In the genomic region with DNA sequence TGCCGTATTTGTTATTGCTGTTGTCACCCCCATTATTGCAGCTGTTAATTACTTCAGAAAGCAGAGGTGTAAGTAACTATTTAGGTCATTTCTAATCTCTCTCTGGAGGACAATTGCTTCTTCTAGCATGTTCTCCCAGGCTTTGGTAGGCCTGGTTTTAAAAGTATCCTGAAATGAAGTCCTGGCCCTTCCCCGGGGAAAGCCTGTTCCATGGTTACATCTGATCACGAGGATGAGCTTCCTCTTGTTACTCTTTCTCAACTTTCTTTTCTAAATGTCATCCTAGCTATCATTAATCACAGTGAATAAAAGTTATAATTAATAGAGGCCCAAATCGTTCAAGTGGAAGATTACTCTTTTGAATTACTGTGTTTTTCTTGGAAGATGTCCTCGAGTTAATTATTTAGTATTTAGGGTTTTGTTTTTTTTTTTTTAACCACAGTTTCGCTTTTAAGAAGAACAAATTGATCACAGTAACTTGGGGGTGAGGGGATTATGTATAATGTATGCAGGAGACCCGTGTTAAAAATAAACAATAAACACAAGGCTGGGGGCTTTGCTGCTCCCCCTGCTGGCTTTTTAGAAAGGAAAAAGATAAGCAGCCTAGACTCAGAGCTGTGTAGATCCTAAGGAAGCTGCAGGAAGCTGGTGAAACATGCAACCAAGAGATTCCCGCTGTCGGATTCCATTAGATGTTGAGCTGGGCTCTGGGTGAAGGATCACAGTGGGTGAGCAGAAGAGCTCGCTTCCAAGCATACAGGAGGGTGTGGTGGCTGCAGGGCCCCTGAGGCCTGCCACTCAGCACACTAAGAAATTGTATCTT, we compare ENCODE assay signal across 12 cellular contexts.
A peak's percentile ranks its signal among the peaks of the same experiment; 100 is the strongest.
DNase-seq lines count a peak whose midpoint lies in the region; FAIRE-seq and TF ChIP-seq lines count a peak whose summit lies in the region.
"Had no signal": no experiment of that assay in that cellular context is flagged by ENCODE, and none has a peak within 500 bp of the region (broad histone marks: within the 10 kb centered on the region; RNA-seq: fewer than 3 reads in every experiment).

No MANE protein-coding gene starts in this region.

- H3K27ac ChIP-seq in H1 (ENCODE audit: low read depth, low read length) (no peak overlapping the region), thyroid gland (no peak overlapping the region)
- H3K27ac ChIP-seq: BLaER1 treated with 17β-estradiol and CSF1 and Interleukin-3, amounts not matched to agents 10 nM and 100 nM; colonic mucosa had no signal

- H3K27me3 Mint-ChIP-seq in progenitor cell of endocrine pancreas = peaks cover 47% of the 10 kb centered on the region

- H3K9me3 ChIP-seq in Loucy (ENCODE audit: insufficient read depth, low read depth, low read length) = no peaks in the 10 kb centered on the region
- no peaks in the 10 kb centered on the region for H3K9me3 ChIP-seq in H1 (ENCODE audit: insufficient read depth in 2 of 2, low read depth in 1 of 2, low read length in 1 of 2)
- H3K9me3 ChIP-seq in thyroid gland = no peaks in the 10 kb centered on the region
- H3K9me3 ChIP-seq: BLaER1 treated with 17β-estradiol and CSF1 and Interleukin-3, amounts not matched to agents 10 nM and 100 nM; colonic mucosa had no signal

- H3K9me3 Mint-ChIP-seq in progenitor cell of endocrine pancreas (ENCODE audit: low read depth) = no peaks in the 10 kb centered on the region

- H3K4me1 ChIP-seq in Loucy (ENCODE audit: insufficient read depth, low read length, poor library complexity, severe bottlenecking) = peaks cover 9% of the 10 kb centered on the region
- peaks cover 4 to 22% (median 8%) of the 10 kb centered on the region in 4 experiments; a peak in 6 of 7 replicates for H3K4me1 ChIP-seq in H1 (replicated peaks in 1 of 4; ENCODE audit: control insufficient read depth in 3 of 4, insufficient read depth in 4 of 4, low read length in 3 of 4)
- H3K4me1 ChIP-seq in thyroid gland = no peaks in the 10 kb centered on the region
- H3K4me1 ChIP-seq: colonic mucosa had no signal

- intact Hi-C loops in thyroid gland (cut with DNase I) = no loop called here

- H3K79me2 ChIP-seq in Loucy (ENCODE audit: insufficient read depth, low read length) = no peaks in the 10 kb centered on the region
- no peaks in the 10 kb centered on the region for H3K79me2 ChIP-seq in H1 (ENCODE audit: control insufficient read depth in 1 of 2, insufficient read depth in 2 of 2, low read length in 2 of 2)

- H4K20me1 ChIP-seq in Loucy (ENCODE audit: insufficient read depth, low read length, poor library complexity, severe bottlenecking) (no peaks in the 10 kb centered on the region), H1 (replicated peaks in 1 of 2; ENCODE audit: control insufficient read depth in 1 of 2, insufficient read depth in 2 of 2, low read length in 2 of 2) (no peaks in the 10 kb centered on the region)
- H4K20me1 ChIP-seq: BLaER1 treated with 17β-estradiol and CSF1 and Interleukin-3, amounts not matched to agents 10 nM and 100 nM had no signal

- H2AFZ ChIP-seq in Loucy (ENCODE audit: low read length) = peak overlapping the region; percentile 80
- H2AFZ ChIP-seq in H1 (ENCODE audit: low read length) = peak overlapping the region; percentile 37

- H3K4me3 Mint-ChIP-seq in progenitor cell of endocrine pancreas (ENCODE audit: low read depth) = no peak overlapping the region

- H3K56ac ChIP-seq in H1 (replicated peaks; ENCODE audit: insufficient read length, low read depth, low read length) = no peak overlapping the region

- H3K23me2 ChIP-seq in H1 (ENCODE audit: low read depth, low read length) = no peaks in the 10 kb centered on the region

- H3K9ac ChIP-seq in Loucy (ENCODE audit: low read depth, low read length, poor library complexity, severe bottlenecking) (no peak overlapping the region), H1 (replicated peaks in 1 of 4; ENCODE audit: extremely low read depth in 1 of 4, low read depth in 3 of 4, low read length in 3 of 4) (no peak overlapping the region)
- H3K9ac ChIP-seq: BLaER1 treated with 17β-estradiol and CSF1 and Interleukin-3, amounts not matched to agents 10 nM and 100 nM had no signal

- POLR2A ChIA-PET in H1 (lab: Charles Lee; ENCODE audit: partially characterized antibody) = no interaction called here

- H3F3A ChIP-seq in Loucy (ENCODE audit: low read depth) = no peaks in the 10 kb centered on the region

- H3K14ac ChIP-seq in H1 (ENCODE audit: insufficient read length) = no peak overlapping the region

- peak; percentile 28 for DNase-seq in NCI-H748 (lab: John Stamatoyannopoulos, UW; ENCODE audit: unreplicated experiment)
- no peak for DNase-seq in NCI-H748 treated with DMSO at 0.1 percent for 48 hours (lab: John Stamatoyannopoulos, UW)
- no peak for DNase-seq in H1 (ENCODE audit: low read depth in 1 of 2, low spot score in 2 of 2)
- no peak for DNase-seq in progenitor cell of endocrine pancreas (ENCODE audit: low spot score, unreplicated experiment)
- DNase-seq in NK-92 treated with Interleukin-12 subunit alpha and Interleukin-12 subunit beta, amount 100 ng/mL, for 24 hours (lab: John Stamatoyannopoulos, UW) = no peak
- DNase-seq in thyroid gland = no peak
- no peak for DNase-seq in stimulated activated CD4-positive, alpha-beta T cell treated with anti-CD3 and anti-CD28 coated beads, Interleukin-4, amount 100 ng/mL, for 4 hours
- DNase-seq: activated CD4-positive, CD25-positive, alpha-beta regulatory T cell treated with anti-CD3 and anti-CD28 coated beads, Interleukin-2, amount 50 U/mL, for 72 hours; colonic mucosa; NCI-H226 had no signal

- peak overlapping the region; percentile 49 for H4K91ac ChIP-seq in H1 (replicated peaks; ENCODE audit: insufficient read length, low read length)

- peak overlapping the region; percentile 47; the same call in 1 of the 2 replicates for H2BK5ac ChIP-seq in H1 (ENCODE audit: low read depth, low read length)

- H3K27ac Mint-ChIP-seq in progenitor cell of endocrine pancreas = no peak overlapping the region

- no peak for TF ChIP-seq EP300 in H1 (IDR thresholded peaks at IDR 0.05; ENCODE audit: borderline replicate concordance in 1 of 2, low read depth in 2 of 2, low read length in 2 of 2)

- H3K4me3 ChIP-seq in Loucy (ENCODE audit: low read length, poor library complexity, severe bottlenecking) (no peak overlapping the region), H1 (ENCODE audit: extremely low read depth in 1 of 4, insufficient read depth in 2 of 4, low read depth in 3 of 4, low read length in 4 of 4) (no peak overlapping the region), thyroid gland (replicated peaks in 1 of 3) (no peak overlapping the region)
- H3K4me3 ChIP-seq: BLaER1 treated with 17β-estradiol and CSF1 and Interleukin-3, amounts not matched to agents 10 nM and 100 nM; colonic mucosa had no signal

- no peaks in the 10 kb centered on the region for H3K9me2 ChIP-seq in Loucy (replicated peaks; ENCODE audit: low read depth, low read length)

- H4K5ac ChIP-seq in H1 (ENCODE audit: insufficient read length, low read depth, low read length) = no peak overlapping the region

- no peak overlapping the region for H4K8ac ChIP-seq in H1 (ENCODE audit: extremely low read depth, insufficient read depth, low read length)

- no peak overlapping the region for H3K23ac ChIP-seq in H1 (ENCODE audit: insufficient read length)

- H2BK15ac ChIP-seq in H1 (ENCODE audit: low read length) = no peak overlapping the region

- H2BK12ac ChIP-seq in H1 (ENCODE audit: low read depth, low read length) = no peak overlapping the region

- CTCF ChIA-PET in H1 (lab: Charles Lee; ENCODE audit: partially characterized antibody) = interaction anchor here (0.6 to 3.7 kb wide), 20 partner anchors 7 to 671 kb away, joined by 3 to 34 read pairs (median 4); partner anchors contain the start of gene FUT8

- no peak overlapping the region for H2BK20ac ChIP-seq in H1 (ENCODE audit: low read length)

- no peak overlapping the region for H2AK5ac ChIP-seq in H1 (ENCODE audit: low read depth, low read length)

- 67% methylated on average over 10 of the region's 10 CpGs; no CpG with 5 or more reads in 1 of the 2 experiments for WGBS in H1 (ENCODE audit: extremely low coverage in 1 of 2, insufficient coverage in 1 of 2, insufficient read length in 1 of 2, insufficient replicate concordance in 2 of 2, low coverage in 1 of 2, low lambda C conversion rate in 2 of 2, missing lambda C conversion rate in 1 of 2), 2 experiments
- WGBS in thyroid gland, 2 donors = 54 to 62% methylated on average over 10 of the region's 10 CpGs

- TF ChIP-seq POLR2A in H1 (IDR thresholded peaks at IDR 0.05; ENCODE audit: control extremely low read depth in 1 of 2, low read depth in 2 of 2, low read length in 2 of 2) (no peak), thyroid gland (IDR thresholded peaks at IDR 0.05) (no peak)

- H3K79me1 ChIP-seq in H1 (ENCODE audit: low read depth, low read length) = no peaks in the 10 kb centered on the region

- no peak overlapping the region for H3K18ac ChIP-seq in H1 (ENCODE audit: extremely low read depth, low read length)

- no peak overlapping the region for H3K4ac ChIP-seq in H1 (replicated peaks; ENCODE audit: insufficient read length, low read depth, low read length)

- H3K27me3 ChIP-seq in Loucy (ENCODE audit: insufficient read depth, low read length, poor library complexity, severe bottlenecking) (no peaks in the 10 kb centered on the region), H1 (replicated peaks in 1 of 4; ENCODE audit: control insufficient read depth in 3 of 4, extremely low read depth in 1 of 4, insufficient read depth in 3 of 4, low read length in 3 of 4) (no peaks in the 10 kb centered on the region), thyroid gland (no peaks in the 10 kb centered on the region)
- H3K27me3 ChIP-seq: BLaER1 treated with 17β-estradiol and CSF1 and Interleukin-3, amounts not matched to agents 10 nM and 100 nM; colonic mucosa had no signal

- no peaks in the 10 kb centered on the region for H3K36me3 ChIP-seq in Loucy (ENCODE audit: insufficient read depth, low read length)
- no peaks in the 10 kb centered on the region for H3K36me3 ChIP-seq in H1 (ENCODE audit: control insufficient read depth in 2 of 4, insufficient read depth in 4 of 4, low read length in 3 of 4)
- no peaks in the 10 kb centered on the region for H3K36me3 ChIP-seq in thyroid gland
- H3K36me3 ChIP-seq: BLaER1 treated with 17β-estradiol and CSF1 and Interleukin-3, amounts not matched to agents 10 nM and 100 nM; colonic mucosa had no signal

- no peaks in the 10 kb centered on the region for H3K36me3 Mint-ChIP-seq in progenitor cell of endocrine pancreas (ENCODE audit: insufficient read depth)

- TF ChIP-seq RAD21 in H1 (IDR thresholded peaks at IDR 0.05 in 1 of 2, conservative IDR thresholded peaks at IDR 0.05 in 1 of 2; ENCODE audit: low read depth in 2 of 2, low read length in 2 of 2) = peak in 1 of 2 experiments; percentile 33; a peak in 2 of 4 replicates

- TF ChIP-seq CTCF in Loucy (conservative IDR thresholded peaks at IDR 0.05; ENCODE audit: low read length) (peak; percentile 60), H1 (IDR thresholded peaks at IDR 0.05; ENCODE audit: control extremely low read depth in 1 of 3, insufficient read depth in 1 of 3, low read depth in 1 of 3, low read length in 3 of 3) (peak in 2 of 3 experiments; percentile 23 to 30; a peak in 2 of 4 replicates), progenitor cell of endocrine pancreas (IDR thresholded peaks at IDR 0.05; ENCODE audit: unreplicated experiment) (peak; percentile 46), thyroid gland (IDR thresholded peaks at IDR 0.05) (no peak)

- H2BK120ac ChIP-seq in H1 (replicated peaks; ENCODE audit: low read depth, low read length) = no peak overlapping the region

- H3K4me1 Mint-ChIP-seq in progenitor cell of endocrine pancreas (ENCODE audit: low read depth) = no peaks in the 10 kb centered on the region

- FAIRE-seq in H1 (lab: Jason Lieb, UNC) = no peak

- no peak overlapping the region for H3K4me2 ChIP-seq in Loucy (ENCODE audit: low read depth, low read length, poor library complexity, severe bottlenecking)
- no peak overlapping the region for H3K4me2 ChIP-seq in H1 (ENCODE audit: insufficient read depth in 1 of 2, low read depth in 2 of 2, low read length in 2 of 2)

Comparison
In these comparisons a context has a peak if more than half of its experiments do, and no peak if none do; other contexts are left out.
1. CTCF ChIP-seq: peak in Loucy (single experiment), H1 (2 of 3) and progenitor cell of endocrine pancreas (single experiment); none in thyroid gland (0 of 6).